In the genomic region with DNA sequence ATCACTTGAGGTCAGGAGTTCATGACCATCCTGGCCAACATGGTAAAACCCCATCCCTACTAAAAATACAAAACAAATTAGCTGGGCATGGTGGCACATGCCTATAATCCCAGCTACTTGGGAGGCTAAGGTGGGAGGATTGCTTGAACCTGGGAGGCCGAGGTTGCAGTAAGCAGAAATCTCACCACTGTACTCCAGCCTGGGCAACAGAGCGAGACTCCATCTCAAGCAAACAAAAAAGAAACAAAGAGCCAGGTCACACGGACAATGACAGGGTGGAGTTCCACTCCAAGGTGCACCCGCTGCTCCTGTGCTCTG, we compare ENCODE assay signal across 5 cellular contexts. TPM values are rescaled to one million over a fixed set of nuclear protein-coding genes. Genes with fewer than 3 reads are reported as not detected.
"Had no signal": no experiment of that assay in that cellular context is flagged by ENCODE, and none has a peak within 500 bp of the region (broad histone marks: within the 10 kb centered on the region; RNA-seq: fewer than 3 reads in every experiment).

No MANE protein-coding gene starts in this region.

RNA-seq across cellular contexts. Expression of gene MX2, which starts 2.1 kb away (rescaled TPM):
- total RNA-seq: SJSA1 had no signal

RNA-seq across cellular contexts. Expression of gene FAM3B, which starts 43.1 kb away (rescaled TPM):
- total RNA-seq: activated T-helper 1 cell treated with anti-CD3 and anti-CD28 coated beads, Interleukin-12 subunit alpha, Interleukin-12 subunit beta, Interleukin-2, Interleukin-4 antibody, amounts not matched to agents 30 ng/mL and 10 ng/mL and 1 ng/mL, durations not matched to agents 14 hours and 24 hours and 36 hours; cardiac septum; fibroblast of villous mesenchyme; occipital lobe; SJSA1 had no signal
